1 cellular context compared by ENCODE assay signal in the genomic region with DNA sequence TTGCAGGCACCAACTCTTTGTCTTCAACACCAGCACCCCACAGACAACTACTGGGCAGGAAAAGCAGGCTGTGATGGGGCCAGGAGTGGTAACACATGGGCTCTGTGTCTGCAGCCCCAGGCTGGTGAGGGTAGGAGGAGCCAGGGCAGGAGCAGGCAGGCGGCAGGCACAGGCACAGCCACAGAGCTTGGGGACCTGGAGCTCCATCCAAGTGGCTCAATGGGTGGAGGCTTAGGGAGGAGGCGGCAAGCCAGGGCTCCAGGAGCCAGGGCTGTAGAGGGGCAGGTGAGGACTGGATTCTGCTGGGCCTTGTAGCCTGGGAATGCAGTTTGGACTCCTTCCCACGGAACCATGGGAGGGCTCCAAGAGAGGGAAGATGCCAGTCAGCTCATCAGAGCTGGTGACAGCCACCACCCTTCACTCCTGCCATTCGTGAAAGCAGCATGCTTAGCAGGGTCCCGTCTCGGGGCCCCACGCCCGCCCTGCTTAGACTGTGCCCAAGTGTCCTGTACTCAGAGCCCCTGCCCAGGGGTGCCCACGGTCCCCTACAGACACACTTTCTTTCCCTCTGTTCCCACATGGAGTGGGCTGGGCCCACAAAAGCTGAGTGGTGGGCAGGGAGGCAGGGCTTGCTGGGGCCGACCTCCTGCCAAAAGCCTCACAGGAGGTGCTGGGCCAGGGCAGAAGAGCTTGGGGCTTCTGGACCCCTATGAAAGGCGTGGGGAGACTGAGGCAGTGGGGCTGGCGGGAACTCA.
A peak's percentile ranks its signal among the peaks of the same experiment; 100 is the strongest.
TF ChIP-seq lines count a peak whose summit lies in the region.

No MANE protein-coding gene starts in this region.

TF ChIP-seq in K562, 482 proteins besides CTCF, POLR2A, EP300 and RAD21:
- TF ChIP-seq TCF7 (IDR thresholded peaks at IDR 0.05; ENCODE audit: borderline replicate concordance) (no peak), MAFG (tag; conservative IDR thresholded peaks at IDR 0.05) (no peak), RBFOX2 (IDR thresholded peaks at IDR 0.05; ENCODE audit: low read depth, low read length) (0 out of 2 replicates have a peak, but pooled peaks have one; percentile 3), NCOA2 (IDR thresholded peaks at IDR 0.05; ENCODE audit: partially characterized antibody in 2 of 2) (no peak), NELFE (IDR thresholded peaks at IDR 0.05; ENCODE audit: insufficient read depth, insufficient read length) (no peak), GABPA (tag; conservative IDR thresholded peaks at IDR 0.05; ENCODE audit: low read depth) (no peak)
